ENCODE assay signal across 22 cellular contexts in the genomic region with DNA sequence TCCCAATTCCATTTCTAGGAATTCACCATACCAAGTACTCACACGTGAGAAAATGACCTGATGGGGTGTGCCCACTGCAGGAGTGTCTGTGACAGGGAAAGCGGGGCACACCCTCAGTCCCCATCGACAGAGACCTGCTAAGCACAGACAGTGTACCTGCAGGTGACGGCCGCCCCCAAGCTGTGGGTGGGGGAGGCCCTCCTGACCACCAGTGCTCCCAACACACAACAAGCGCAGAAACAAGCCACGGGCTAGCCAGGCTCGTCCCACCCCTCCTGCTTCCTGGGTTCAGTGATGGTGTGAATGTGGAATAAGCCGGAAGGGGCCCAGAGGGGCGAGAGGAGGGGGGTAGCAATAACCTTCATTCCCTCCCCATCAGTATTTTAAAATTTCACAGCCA. TPM values are rescaled to one million over a fixed set of nuclear protein-coding genes. Genes with fewer than 3 reads are reported as not detected.
A peak's percentile ranks its signal among the peaks of the same experiment; 100 is the strongest.
DNase-seq lines count a peak whose midpoint lies in the region; ATAC-seq and TF ChIP-seq lines count a peak whose summit lies in the region.
"Had no signal": no experiment of that assay in that cellular context is flagged by ENCODE, and none has a peak within 500 bp of the region (broad histone marks: within the 10 kb centered on the region; RNA-seq: fewer than 3 reads in every experiment).

No MANE protein-coding gene starts in this region.

- TF ChIP-seq POLR2A in vagina (IDR thresholded peaks at IDR 0.05): no peak

- no peak overlapping the region for H3K4me2 ChIP-seq in neural progenitor cell

- TF ChIP-seq CTCF in neural progenitor cell (IDR thresholded peaks at IDR 0.05): no peak
- TF ChIP-seq CTCF in vagina (IDR thresholded peaks at IDR 0.05): no peak

- H3K9ac ChIP-seq in neural progenitor cell: no peak overlapping the region
- H3K9ac ChIP-seq: SK-N-SH had no signal

- CTCF ChIA-PET in activated naive CD4-positive, alpha-beta T cell treated with anti-CD3 and anti-CD28 coated beads for 36 hours (lab: Charles Lee): interaction anchor here (0.9 to 1.2 kb wide), 2 partner anchors 28 to 175 kb away, joined by 3 to 5 read pairs; no protein-coding TSS in a partner anchor

- H3K36me3 Mint-ChIP-seq in neural progenitor cell: peaks cover 5% of the 10 kb centered on the region
- peaks cover 10% of the 10 kb centered on the region for H3K36me3 Mint-ChIP-seq in activated naive CD4-positive, alpha-beta T cell treated with anti-CD3 and anti-CD28 coated beads for 36 hours (ENCODE audit: low read depth)
- H3K36me3 Mint-ChIP-seq: activated naive CD4-positive, alpha-beta T cell treated with anti-CD3 and anti-CD28 coated beads, Interleukin-2, amount 50 U/mL, for 24 hours had no signal

- no peak for ATAC-seq in Right ventricle myocardium superior (ENCODE audit: poor library complexity)
- ATAC-seq: activated CD4-positive, CD25-positive, alpha-beta regulatory T cell treated with anti-CD3 and anti-CD28 coated beads, Interleukin-2, amount 50 U/mL, for 24 hours; naive thymus-derived CD8-positive, alpha-beta T cell; stimulated activated effector memory CD8-positive, alpha-beta T cell treated with anti-CD3 and anti-CD28 coated beads, Interleukin-12 subunit alpha, Interleukin-12 subunit beta, amount 100 ng/mL, for 72 hours had no signal

- H3K4me1 ChIP-seq in neural progenitor cell (peaks cover 10% of the 10 kb centered on the region), vagina (peaks cover 65% of the 10 kb centered on the region)

- H3K9me3 Mint-ChIP-seq in neural progenitor cell: no peaks in the 10 kb centered on the region
- no peaks in the 10 kb centered on the region for H3K9me3 Mint-ChIP-seq in activated naive CD4-positive, alpha-beta T cell treated with anti-CD3 and anti-CD28 coated beads for 36 hours
- H3K9me3 Mint-ChIP-seq: activated CD4-positive, alpha-beta memory T cell treated with anti-CD3 and anti-CD28 coated beads for 36 hours; activated naive CD4-positive, alpha-beta T cell treated with anti-CD3 and anti-CD28 coated beads, Interleukin-2, amount 50 U/mL, for 24 hours; CD4-positive, alpha-beta T cell; GM23338; naive thymus-derived CD8-positive, alpha-beta T cell; stimulated activated effector memory CD8-positive, alpha-beta T cell treated with anti-CD3 and anti-CD28 coated beads, Interleukin-12 subunit alpha, Interleukin-12 subunit beta, amount 100 ng/mL, for 72 hours had no signal

- H3K4me3 Mint-ChIP-seq in neural progenitor cell: no peak overlapping the region
- H3K4me3 Mint-ChIP-seq in activated naive CD4-positive, alpha-beta T cell treated with anti-CD3 and anti-CD28 coated beads for 36 hours: no peak overlapping the region
- H3K4me3 Mint-ChIP-seq: activated CD4-positive, alpha-beta memory T cell treated with anti-CD3 and anti-CD28 coated beads for 36 hours; activated naive CD4-positive, alpha-beta T cell treated with anti-CD3 and anti-CD28 coated beads, Interleukin-2, amount 50 U/mL, for 24 hours; CD4-positive, alpha-beta T cell; naive thymus-derived CD8-positive, alpha-beta T cell; stimulated activated effector memory CD8-positive, alpha-beta T cell treated with anti-CD3 and anti-CD28 coated beads, Interleukin-12 subunit alpha, Interleukin-12 subunit beta, amount 100 ng/mL, for 72 hours; T-helper 17 cell had no signal

- H3K4me3 ChIP-seq in neural progenitor cell: no peak overlapping the region
- no peak overlapping the region for H3K4me3 ChIP-seq in vagina
- H3K4me3 ChIP-seq: GM23338, MG63 had no signal

- H3K4me1 Mint-ChIP-seq in neural progenitor cell: peaks cover 42% of the 10 kb centered on the region
- peaks cover 53% of the 10 kb centered on the region for H3K4me1 Mint-ChIP-seq in activated naive CD4-positive, alpha-beta T cell treated with anti-CD3 and anti-CD28 coated beads for 36 hours (ENCODE audit: low read depth)

- H3K27me3 ChIP-seq in neural progenitor cell: no peaks in the 10 kb centered on the region
- no peaks in the 10 kb centered on the region for H3K27me3 ChIP-seq in vagina
- H3K27me3 ChIP-seq: MG63 had no signal

- H3K27ac Mint-ChIP-seq in neural progenitor cell: peak overlapping the region; percentile 42
- no peak overlapping the region for H3K27ac Mint-ChIP-seq in activated naive CD4-positive, alpha-beta T cell treated with anti-CD3 and anti-CD28 coated beads for 36 hours
- H3K27ac Mint-ChIP-seq: activated CD4-positive, alpha-beta memory T cell treated with anti-CD3 and anti-CD28 coated beads for 36 hours; stimulated activated effector memory CD8-positive, alpha-beta T cell treated with anti-CD3 and anti-CD28 coated beads, Interleukin-12 subunit alpha, Interleukin-12 subunit beta, amount 100 ng/mL, for 72 hours; T-helper 17 cell had no signal

- peaks cover 48% of the 10 kb centered on the region for H4K20me1 ChIP-seq in neural progenitor cell (ENCODE audit: low read depth)

- DNase-seq in cardiac septum (ENCODE audit: low spot score) (peak; percentile 33), Right ventricle myocardium superior (no peak), islet precursor cell (peak; percentile 45), neural progenitor cell (ENCODE audit: low spot score) (no peak), vagina (ENCODE audit: extremely low spot score in 2 of 2) (no peak), NCI-H2029 (lab: John Stamatoyannopoulos, UW) (no peak), NCI-H345 (lab: John Stamatoyannopoulos, UW) (no peak)
- DNase-seq in activated naive CD4-positive, alpha-beta T cell treated with anti-CD3 and anti-CD28 coated beads for 36 hours: no peak
- DNase-seq: activated CD8-positive, alpha-beta memory T cell treated with anti-CD3 and anti-CD28 coated beads, Interleukin-2, amount 50 U/mL, for 4 hours; effector CD8-positive, alpha-beta T cell; KBM-7; MG63; occipital lobe; SK-N-SH; T-helper 17 cell had no signal

- H3K79me2 ChIP-seq in neural progenitor cell (ENCODE audit: low read depth): peaks cover 44% of the 10 kb centered on the region

- no peak overlapping the region for H2AFZ ChIP-seq in neural progenitor cell (replicated peaks)
- H2AFZ ChIP-seq: GM23338 had no signal

- no peak overlapping the region for H3K27ac ChIP-seq in neural progenitor cell
- peak overlapping the region; percentile 94 for H3K27ac ChIP-seq in vagina

- H3K36me3 ChIP-seq in neural progenitor cell: no peaks in the 10 kb centered on the region
- peaks cover 0 to 14% of the 10 kb centered on the region in 2 donors for H3K36me3 ChIP-seq in vagina
- H3K36me3 ChIP-seq: MG63 had no signal

- H3K9me3 ChIP-seq in neural progenitor cell (ENCODE audit: low read depth): no peaks in the 10 kb centered on the region
- no peaks in the 10 kb centered on the region for H3K9me3 ChIP-seq in vagina
- H3K9me3 ChIP-seq: MG63, SK-N-SH had no signal

- intact Hi-C loops in cardiac septum (cut with DNase I) (no loop called here), Right ventricle myocardium superior (cut with DNase I) (no loop called here), vagina (cut with DNase I) (no loop called here)
- intact Hi-C loops in activated naive CD4-positive, alpha-beta T cell treated with anti-CD3 and anti-CD28 coated beads for 36 hours (cut with micrococcal nuclease): no loop called here

- peaks cover 5% of the 10 kb centered on the region for H3K27me3 Mint-ChIP-seq in neural progenitor cell (ENCODE audit: insufficient read depth, low read depth)
- no peaks in the 10 kb centered on the region for H3K27me3 Mint-ChIP-seq in activated naive CD4-positive, alpha-beta T cell treated with anti-CD3 and anti-CD28 coated beads for 36 hours (ENCODE audit: low read depth)
- H3K27me3 Mint-ChIP-seq: activated CD4-positive, alpha-beta memory T cell treated with anti-CD3 and anti-CD28 coated beads for 36 hours; activated naive CD4-positive, alpha-beta T cell treated with anti-CD3 and anti-CD28 coated beads, Interleukin-2, amount 50 U/mL, for 24 hours; CD4-positive, alpha-beta T cell; naive thymus-derived CD8-positive, alpha-beta T cell; T-helper 17 cell had no signal

- peaks cover 11% of the 10 kb centered on the region for H3F3A ChIP-seq in neural progenitor cell (ENCODE audit: low read depth)

RNA-seq across cellular contexts. Expression of gene ZCCHC14, which starts 31.9 kb away (rescaled TPM):
- total RNA-seq in cardiac septum: 20.5 TPM
- 13.2 TPM for total RNA-seq in Right ventricle myocardium superior
- 10.3 and 11.7 TPM in 2 replicates for total RNA-seq in neural progenitor cell (ENCODE audit: low replicate concordance)
- 74.2 TPM for total RNA-seq in vagina
- total RNA-seq in activated naive CD4-positive, alpha-beta T cell treated with anti-CD3 and anti-CD28 coated beads for 36 hours: 10 to 100 TPM; 12.4 to 13.9 TPM

Comparison
In these comparisons a context has a peak if more than half of its experiments do, and no peak if none do; other contexts are left out.
1. DNase-seq: peak in cardiac septum (single experiment) and islet precursor cell (single experiment); none in Right ventricle myocardium superior (single experiment), neural progenitor cell (single experiment), vagina (0 of 2), activated naive CD4-positive, alpha-beta T cell treated with anti-CD3 and anti-CD28 coated beads for 36 hours (single experiment), NCI-H2029 (single experiment) and NCI-H345 (single experiment).